ENCODE assay signal across 12 cellular contexts in the genomic region with DNA sequence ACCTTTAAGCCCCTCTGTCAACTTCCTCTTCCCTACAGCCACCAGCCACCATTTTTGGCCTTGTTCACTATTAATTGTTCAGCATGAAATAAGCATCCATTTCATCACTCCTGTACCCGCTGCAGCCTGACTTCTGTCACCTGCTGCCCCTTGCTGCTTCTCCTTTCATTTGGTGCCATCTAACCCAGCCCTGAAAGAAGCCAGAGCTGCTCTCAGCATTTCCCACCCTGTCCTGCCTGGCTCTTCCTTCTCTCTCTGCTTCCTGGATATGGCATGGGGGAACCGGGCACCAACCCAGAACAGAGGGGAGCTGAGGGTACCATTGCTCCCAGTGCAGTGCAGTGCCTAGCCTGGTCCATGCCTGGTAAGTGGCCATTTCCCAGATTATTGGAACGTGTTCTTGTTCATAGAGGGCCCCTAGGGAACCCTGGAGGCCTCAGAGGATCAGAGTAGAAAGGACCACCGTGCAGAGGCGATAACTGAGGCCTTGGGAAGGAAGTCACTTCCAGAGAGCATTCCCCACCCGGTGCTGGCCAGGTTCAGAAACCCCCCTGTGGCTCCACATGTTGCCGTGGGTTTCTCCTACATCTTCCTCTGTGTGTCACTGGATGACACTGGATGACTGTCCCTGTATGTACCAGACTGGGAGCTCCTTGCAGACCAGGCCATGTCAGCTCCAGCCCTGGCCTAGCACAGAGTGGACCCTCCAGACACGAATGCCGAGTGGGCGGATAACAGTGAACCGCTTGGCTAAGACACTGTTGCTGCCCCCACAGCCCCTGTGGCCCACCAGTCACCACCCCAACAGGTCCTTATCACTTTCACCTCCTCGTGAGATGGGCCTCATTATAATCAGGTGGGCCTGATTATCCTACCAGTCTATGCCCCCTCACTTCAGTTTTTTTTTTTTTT. TPM values are rescaled to one million over a fixed set of nuclear protein-coding genes. Genes with fewer than 3 reads are reported as not detected.
DNase-seq lines count a peak whose midpoint lies in the region; ATAC-seq and TF ChIP-seq lines count a peak whose summit lies in the region.
"Had no signal": no experiment of that assay in that cellular context is flagged by ENCODE, and none has a peak within 500 bp of the region (broad histone marks: within the 10 kb centered on the region; RNA-seq: fewer than 3 reads in every experiment).

No MANE protein-coding gene starts in this region.

- H3K27me3 ChIP-seq in H7 (ENCODE audit: control insufficient read depth, insufficient read depth, low read length) = no peaks in the 10 kb centered on the region

- peaks cover 69% of the 10 kb centered on the region for H3K36me3 Mint-ChIP-seq in activated B cell treated with CpG ODN at 0.5 μM for 24 hours (ENCODE audit: low read depth)
- no peaks in the 10 kb centered on the region for H3K36me3 Mint-ChIP-seq in natural killer cell treated with Interleukin-12 subunit alpha and Interleukin-12 subunit beta and Interleukin-15 and Interleukin-18, amount 100 ng/mL, for 72 hours

- H3K4me3 Mint-ChIP-seq in activated B cell treated with CpG ODN at 0.5 μM for 24 hours = no peak overlapping the region
- no peak overlapping the region for H3K4me3 Mint-ChIP-seq in natural killer cell treated with Interleukin-12 subunit alpha and Interleukin-12 subunit beta and Interleukin-15 and Interleukin-18, amount 100 ng/mL, for 72 hours
- H3K4me3 Mint-ChIP-seq: nephron had no signal

- H3K9me3 Mint-ChIP-seq in activated B cell treated with CpG ODN at 0.5 μM for 24 hours = no peaks in the 10 kb centered on the region
- H3K9me3 Mint-ChIP-seq in natural killer cell treated with Interleukin-12 subunit alpha and Interleukin-12 subunit beta and Interleukin-15 and Interleukin-18, amount 100 ng/mL, for 72 hours = no peaks in the 10 kb centered on the region
- H3K9me3 Mint-ChIP-seq: nephron had no signal

- H3K4me1 Mint-ChIP-seq in activated B cell treated with CpG ODN at 0.5 μM for 24 hours = peaks cover 39% of the 10 kb centered on the region
- peaks cover 29 to 50% of the 10 kb centered on the region in 2 donors for H3K4me1 Mint-ChIP-seq in natural killer cell treated with Interleukin-12 subunit alpha and Interleukin-12 subunit beta and Interleukin-15 and Interleukin-18, amount 100 ng/mL, for 72 hours (ENCODE audit: low read depth in 2 of 2)

- POLR2A ChIA-PET in activated B cell treated with CpG ODN at 0.5 μM for 24 hours (lab: Charles Lee) = interaction anchor here (0.6 to 0.8 kb wide), 2 partner anchors 31 to 158 kb away, joined by 3 to 4 read pairs; no protein-coding TSS in a partner anchor

- ATAC-seq in activated B cell treated with CpG ODN at 0.5 μM for 24 hours (ENCODE audit: low read depth) (no peak), HG03457 (IDR thresholded peaks at IDR 0.05; ENCODE audit: unreplicated experiment) (no peak), GM19463 (IDR thresholded peaks at IDR 0.05; ENCODE audit: unreplicated experiment) (no peak)
- ATAC-seq in natural killer cell treated with Interleukin-12 subunit alpha and Interleukin-12 subunit beta and Interleukin-15 and Interleukin-18, amount 100 ng/mL, for 72 hours = no peak

- TF ChIP-seq CTCF in activated B cell treated with CpG ODN at 0.5 μM for 24 hours (IDR thresholded peaks at IDR 0.05) (no peak), lower leg skin (IDR thresholded peaks at IDR 0.05) (no peak)

- WGBS in lower leg skin, 2 donors = 81 to 85% methylated on average over 12 of the region's 12 CpGs

- H3K27ac Mint-ChIP-seq in activated B cell treated with CpG ODN at 0.5 μM for 24 hours = peak overlapping the region; percentile 10
- peak overlapping the region; percentile 58 to 60 for H3K27ac Mint-ChIP-seq in natural killer cell treated with Interleukin-12 subunit alpha and Interleukin-12 subunit beta and Interleukin-15 and Interleukin-18, amount 100 ng/mL, for 72 hours

- H3K4me3 ChIP-seq in H7 (ENCODE audit: insufficient read depth, low read depth, low read length) = no peak overlapping the region
- H3K4me3 ChIP-seq in lower leg skin (ENCODE audit: low read depth, poor library complexity, severe bottlenecking) = no peak overlapping the region

- DNase-seq in DMS 273 (lab: John Stamatoyannopoulos, UW; ENCODE audit: unreplicated experiment) (peak; percentile 26), DMS 273 treated with DMSO at 0.1 percent for 48 hours (lab: John Stamatoyannopoulos, UW) (no peak), H7 (peak; percentile 20), activated B cell treated with CpG ODN at 0.5 μM for 24 hours (no peak), lower leg skin (ENCODE audit: low spot score in 2 of 2) (no peak)
- DNase-seq in natural killer cell treated with Interleukin-12 subunit alpha and Interleukin-12 subunit beta and Interleukin-15 and Interleukin-18, amount 100 ng/mL, for 72 hours (ENCODE audit: low spot score) = no peak
- DNase-seq: 8988T, NCI-H226 had no signal

- intact Hi-C loops in activated B cell treated with CpG ODN at 0.5 μM for 24 hours (cut with micrococcal nuclease) (loop anchor here (10.0 kb wide), 1 partner anchor 50 kb away; no protein-coding TSS in a partner anchor), lower leg skin (cut with DNase I; ENCODE audit: low total_unique reads) (no loop called here)

- CTCF ChIA-PET in activated B cell treated with CpG ODN at 0.5 μM for 24 hours (lab: Charles Lee) = no interaction called here

- no peak for TF ChIP-seq POLR2A in lower leg skin (IDR thresholded peaks at IDR 0.05)

- peaks cover 7% of the 10 kb centered on the region for H3K36me3 ChIP-seq in H7 (replicated peaks; ENCODE audit: control insufficient read depth, insufficient read depth, low read length)
- H3K36me3 ChIP-seq: thoracic aorta had no signal

- no peaks in the 10 kb centered on the region for H3K27me3 Mint-ChIP-seq in activated B cell treated with CpG ODN at 0.5 μM for 24 hours
- no peaks in the 10 kb centered on the region for H3K27me3 Mint-ChIP-seq in natural killer cell treated with Interleukin-12 subunit alpha and Interleukin-12 subunit beta and Interleukin-15 and Interleukin-18, amount 100 ng/mL, for 72 hours

RNA-seq across cellular contexts. Expression of a gene that starts 4.7 kb away (rescaled TPM):
- total RNA-seq in H7 (2014; rRNA removed; shearing (Covaris generic)) = 53.0 and 57.3 TPM in 2 replicates
- total RNA-seq in activated B cell treated with CpG ODN at 0.5 μM for 24 hours = 46.1 and 51.4 TPM in 2 replicates
- 10 to 100 TPM; 43.1 to 68.6 TPM for total RNA-seq in natural killer cell treated with Interleukin-12 subunit alpha and Interleukin-12 subunit beta and Interleukin-15 and Interleukin-18, amount 100 ng/mL, for 72 hours
- total RNA-seq in lower leg skin = 10 to 100 TPM; 42.2 to 72.2 (median 56.5) TPM

RNA-seq across cellular contexts. Expression of a gene that starts 7.4 kb away (rescaled TPM):
- 0.48 and 0.55 TPM in 2 replicates for total RNA-seq in H7 (2014; rRNA removed; shearing (Covaris generic))
- 1.0 and 1.2 TPM in 2 replicates for total RNA-seq in activated B cell treated with CpG ODN at 0.5 μM for 24 hours
- total RNA-seq in natural killer cell treated with Interleukin-12 subunit alpha and Interleukin-12 subunit beta and Interleukin-15 and Interleukin-18, amount 100 ng/mL, for 72 hours = 1 to 10 TPM; 2.0 to 2.5 TPM
- total RNA-seq in lower leg skin = under 1 TPM in 2 of 4 donors, not detected in 2; 0.23 to 0.49 TPM

RNA-seq across cellular contexts. Expression of a gene that starts 17.0 kb away (rescaled TPM):
- total RNA-seq in H7 (2014; rRNA removed; shearing (Covaris generic)) = 29.3 and 54.0 TPM in 2 replicates
- total RNA-seq in activated B cell treated with CpG ODN at 0.5 μM for 24 hours (40.0 and 43.3 TPM in 2 replicates), lower leg skin (10 to 100 TPM in 3 of 4 donors, 1 to 10 TPM in 1; 8.2 to 21.4 (median 19.6) TPM)
- total RNA-seq in natural killer cell treated with Interleukin-12 subunit alpha and Interleukin-12 subunit beta and Interleukin-15 and Interleukin-18, amount 100 ng/mL, for 72 hours = 100 to 1,000 TPM; 102 to 127 TPM

RNA-seq across cellular contexts. Expression of a gene that starts 40.7 kb away (rescaled TPM):
- total RNA-seq in H7 (2014; rRNA removed; shearing (Covaris generic)) = 23.1 and 23.5 TPM in 2 replicates
- 58.4 and 64.0 TPM in 2 replicates for total RNA-seq in activated B cell treated with CpG ODN at 0.5 μM for 24 hours
- 10 to 100 TPM; 50.4 to 62.9 TPM for total RNA-seq in natural killer cell treated with Interleukin-12 subunit alpha and Interleukin-12 subunit beta and Interleukin-15 and Interleukin-18, amount 100 ng/mL, for 72 hours
- total RNA-seq in lower leg skin = 10 to 100 TPM; 22.3 to 44.2 (median 27.5) TPM

RNA-seq across cellular contexts. Expression of a gene that starts 57.6 kb away (rescaled TPM):
- 84.0 and 90.2 TPM in 2 replicates for total RNA-seq in H7 (2014; rRNA removed; shearing (Covaris generic))
- 39.8 and 43.3 TPM in 2 replicates for total RNA-seq in activated B cell treated with CpG ODN at 0.5 μM for 24 hours
- 100 to 1,000 TPM in 1 of 2 donors, 10 to 100 TPM in 1; 86.3 to 114 TPM for total RNA-seq in natural killer cell treated with Interleukin-12 subunit alpha and Interleukin-12 subunit beta and Interleukin-15 and Interleukin-18, amount 100 ng/mL, for 72 hours
- 10 to 100 TPM; 28.0 to 42.4 (median 40.5) TPM for total RNA-seq in lower leg skin

Comparison
In these comparisons a context has a peak if more than half of its experiments do, and no peak if none do; other contexts are left out.
1. DNase-seq: peak in DMS 273 (single experiment) and H7 (single experiment); none in DMS 273 treated with DMSO at 0.1 percent for 48 hours (single experiment), activated B cell treated with CpG ODN at 0.5 μM for 24 hours (single experiment), natural killer cell treated with Interleukin-12 subunit alpha and Interleukin-12 subunit beta and Interleukin-15 and Interleukin-18, amount 100 ng/mL, for 72 hours (single experiment) and lower leg skin (0 of 2).